In the genomic region with DNA sequence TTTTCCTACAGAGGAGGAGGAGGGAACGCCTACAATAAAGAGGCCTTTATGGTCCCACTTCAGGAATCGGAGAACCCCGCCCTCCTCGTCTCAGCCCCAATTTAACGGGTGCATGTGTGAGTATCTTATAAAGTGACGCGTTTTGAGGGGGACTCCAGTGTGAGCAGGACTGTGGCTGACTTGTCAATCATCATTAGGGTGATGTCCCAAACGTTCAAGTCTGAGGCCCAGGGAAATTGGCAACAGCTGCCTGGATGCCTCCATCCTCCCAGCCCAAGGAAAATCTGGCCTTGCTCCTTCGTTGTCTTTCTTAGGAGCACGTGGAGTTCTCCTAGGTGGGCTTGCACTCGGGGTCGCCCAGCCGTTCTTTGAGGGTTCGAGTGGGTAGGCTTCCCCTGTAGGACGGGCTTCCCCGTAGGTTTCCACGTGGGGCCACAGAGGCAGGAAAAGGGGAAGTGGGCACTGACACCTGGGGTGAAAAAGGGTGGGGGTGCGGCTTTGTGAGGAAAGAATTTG, we compare ENCODE assay signal across 8 cellular contexts. TPM values are rescaled to one million over a fixed set of nuclear protein-coding genes. Genes with fewer than 3 reads are reported as not detected.
DNase-seq lines count a peak whose midpoint lies in the region; ATAC-seq and TF ChIP-seq lines count a peak whose summit lies in the region.

No MANE protein-coding gene starts in this region.

- 45% methylated on average over 16 of the region's 18 CpGs for WGBS in SK-N-SH (ENCODE audit: low lambda C conversion rate)
- WGBS in ovary, 3 donors: 30 to 31% (median 31%) methylated on average over 18 of the region's 18 CpGs

- H3K27ac ChIP-seq in BLaER1: peak overlapping the region; percentile 98
- peak overlapping the region; percentile 68 to 85 for H3K27ac ChIP-seq in SK-N-SH (ENCODE audit: low read depth in 2 of 2, low read length in 1 of 2)
- peak overlapping the region; percentile 90 for H3K27ac ChIP-seq in fibroblast of lung (ENCODE audit: insufficient read depth, low read length)
- H3K27ac ChIP-seq in ovary: peak overlapping the region; percentile 94 to 98

- peaks cover 18% of the 10 kb centered on the region for H3K36me3 ChIP-seq in BLaER1
- H3K36me3 ChIP-seq in SK-N-SH (replicated peaks in 1 of 2; ENCODE audit: control insufficient read depth in 1 of 2, insufficient read depth in 2 of 2, low read length in 1 of 2): peaks cover 16 to 19% of the 10 kb centered on the region in 2 experiments
- peaks cover 2% of the 10 kb centered on the region for H3K36me3 ChIP-seq in fibroblast of lung (ENCODE audit: control insufficient read depth, insufficient read depth, low read length)
- H3K36me3 ChIP-seq in ovary: no peaks in the 10 kb centered on the region

- H4K20me1 ChIP-seq in BLaER1 (peaks cover 42% of the 10 kb centered on the region), SK-N-SH (ENCODE audit: insufficient read depth) (peaks cover 35% of the 10 kb centered on the region), fibroblast of lung (ENCODE audit: control insufficient read depth, extremely low read depth, insufficient read depth, low read length) (peaks cover 4% of the 10 kb centered on the region)

- TF ChIP-seq CTCF in SK-N-SH (IDR thresholded peaks at IDR 0.05): no peak
- TF ChIP-seq CTCF in fibroblast of lung (conservative IDR thresholded peaks at IDR 0.05 in 1 of 2, IDR thresholded peaks at IDR 0.05 in 1 of 2; ENCODE audit: low read depth in 1 of 2, low read length in 2 of 2): no peak
- no peak for TF ChIP-seq CTCF in ovary (IDR thresholded peaks at IDR 0.05)

- ATAC-seq in GM19023 (IDR thresholded peaks at IDR 0.05; ENCODE audit: unreplicated experiment): peak; percentile 38
- peak; percentile 17 for ATAC-seq in HG03103 (IDR thresholded peaks at IDR 0.05; ENCODE audit: low read depth, unreplicated experiment)

- TF ChIP-seq EP300 in SK-N-SH (IDR thresholded peaks at IDR 0.05; ENCODE audit: borderline replicate concordance in 1 of 2, low read depth in 1 of 2, low read length in 1 of 2) (no peak), ovary (IDR thresholded peaks at IDR 0.05) (no peak)

- H3K9me3 ChIP-seq in BLaER1: no peaks in the 10 kb centered on the region
- no peaks in the 10 kb centered on the region for H3K9me3 ChIP-seq in SK-N-SH
- H3K9me3 ChIP-seq in fibroblast of lung (ENCODE audit: control insufficient read depth, insufficient read depth, low read depth, low read length): no peaks in the 10 kb centered on the region
- no peaks in the 10 kb centered on the region for H3K9me3 ChIP-seq in ovary

- CTCF ChIA-PET in SK-N-SH (lab: Yijun Ruan, JAX): interaction anchor here (0.7 to 3.6 kb wide), 5 partner anchors 35 to 138 kb away, joined by 3 to 21 read pairs (median 5); no protein-coding TSS in a partner anchor

- H3K4me2 ChIP-seq in BLaER1: peak overlapping the region; percentile 93
- H3K4me2 ChIP-seq in SK-N-SH: peak overlapping the region; percentile 61
- peak overlapping the region; percentile 55 for H3K4me2 ChIP-seq in fibroblast of lung (ENCODE audit: extremely low read depth, insufficient read depth, low read length)

- POLR2A ChIA-PET in SK-N-SH (lab: Yijun Ruan, JAX): interaction anchor here (0.6 to 5.8 kb wide), 20 partner anchors 10 to 148 kb away, joined by 3 to 43 read pairs (median 4); no protein-coding TSS in a partner anchor

- peaks cover 6% of the 10 kb centered on the region for H3F3A ChIP-seq in SK-N-SH (replicated peaks; ENCODE audit: insufficient read depth)

- H3K27me3 ChIP-seq in BLaER1 (no peaks in the 10 kb centered on the region), SK-N-SH (ENCODE audit: insufficient read depth) (no peaks in the 10 kb centered on the region), fibroblast of lung (ENCODE audit: control insufficient read depth, insufficient read depth, low read length) (no peaks in the 10 kb centered on the region), ovary (no peaks in the 10 kb centered on the region)

- TF ChIP-seq RAD21 in SK-N-SH (IDR thresholded peaks at IDR 0.05; ENCODE audit: low read length): no peak

- no peak for TF ChIP-seq POLR2A in ovary (IDR thresholded peaks at IDR 0.05)

- H3K4me3 ChIP-seq in BLaER1: peak overlapping the region; percentile 94
- peak overlapping the region; percentile 41 to 99; a peak in 3 of 4 replicates for H3K4me3 ChIP-seq in SK-N-SH (ENCODE audit: low read depth in 2 of 2, low read length in 1 of 2)
- H3K4me3 ChIP-seq in fibroblast of lung (replicated peaks in 1 of 4; ENCODE audit: control extremely low read depth in 1 of 4, insufficient read depth in 1 of 4, low read depth in 3 of 4, low read length in 4 of 4): peak overlapping the region in 1 of 4 experiments; percentile 100
- peak overlapping the region; percentile 95 for H3K4me3 ChIP-seq in ovary

- H3K79me2 ChIP-seq in SK-N-SH (ENCODE audit: insufficient read depth) (peaks cover 43% of the 10 kb centered on the region), fibroblast of lung (ENCODE audit: control insufficient read depth, insufficient read depth, low read length) (peaks cover 38% of the 10 kb centered on the region)

- intact Hi-C loops in ovary (cut with DNase I): loop anchor here in 3 of 4 donors (5.0 to 10.0 kb wide), 3 partner anchors 57 to 803 kb away; partner anchors contain the start of gene KATNB1 (in 1 of the 3)

- peaks cover 74% of the 10 kb centered on the region for H3K4me1 ChIP-seq in BLaER1
- peaks cover 18 to 32% of the 10 kb centered on the region in 2 experiments; a peak in 3 of 4 replicates for H3K4me1 ChIP-seq in SK-N-SH (ENCODE audit: control insufficient read depth in 1 of 2, insufficient read depth in 2 of 2, low read depth in 1 of 2, low read length in 1 of 2)
- H3K4me1 ChIP-seq in fibroblast of lung (ENCODE audit: control insufficient read depth, extremely low read depth, insufficient read depth, low read length): peaks cover 3% of the 10 kb centered on the region
- H3K4me1 ChIP-seq in ovary (ENCODE audit: insufficient read depth): peaks cover 4% of the 10 kb centered on the region

- H2AFZ ChIP-seq in SK-N-SH (ENCODE audit: low read depth): peak overlapping the region; percentile 14
- no peak overlapping the region for H2AFZ ChIP-seq in fibroblast of lung (ENCODE audit: low read length)

- no peaks in the 10 kb centered on the region for H3K9me2 ChIP-seq in SK-N-SH

- DNase-seq in SK-N-SH (no peak), fibroblast of lung (ENCODE audit: low read depth in 2 of 2) (no peak), ovary (peak in 2 of 5 donors; percentile 30 to 43), middle frontal gyrus (ENCODE audit: extremely low spot score, low spot score) (no peak)
- no peak for DNase-seq in stimulated activated CD4-positive, alpha-beta T cell treated with anti-CD3 and anti-CD28 coated beads, Interleukin-4, amount 100 ng/mL, for 1 hour

- H3K9ac ChIP-seq in BLaER1 (peak overlapping the region; percentile 99), SK-N-SH (peak overlapping the region; percentile 62), fibroblast of lung (ENCODE audit: insufficient read depth, low read length) (peak overlapping the region; percentile 9)

TF ChIP-seq in SK-N-SH, 30 proteins besides CTCF, POLR2A, EP300 and RAD21 (continues in another document):
- TF ChIP-seq NRF1 (IDR thresholded peaks at IDR 0.05; ENCODE audit: low read depth, low read length): no peak

RNA-seq across cellular contexts. Expression of gene HERPUD1, which starts 0.6 kb away (rescaled TPM):
- 46.3 and 71.1 TPM in 2 replicates for polyA plus RNA-seq in SK-N-SH (2012; rRNA removed)
- 49.4 and 54.4 TPM in 2 replicates for polyA plus RNA-seq in SK-N-SH (2012; cell fraction: cytosol; rRNA removed)
- polyA plus RNA-seq in SK-N-SH (2012; cell fraction: nucleus; rRNA removed): 37.9 and 75.2 TPM in 2 replicates
- 111 and 117 TPM in 2 replicates for total RNA-seq in fibroblast of lung
- 127 and 199 TPM in 2 replicates for polyA plus RNA-seq in fibroblast of lung
- 68.9 and 89.8 TPM in 2 replicates for polyA plus RNA-seq in fibroblast of lung (2012)
- polyA minus RNA-seq in fibroblast of lung (ENCODE audit: low replicate concordance): 241 and 266 TPM in 2 replicates
- 100 to 1,000 TPM in 6 of 7 donors, 10 to 100 TPM in 1; 95.4 to 299 (median 170) TPM for total RNA-seq in ovary
- 100 to 1,000 TPM; 219 to 259 TPM for polyA plus RNA-seq in ovary

RNA-seq across cellular contexts. Expression of gene CETP, which starts 30.4 kb away (rescaled TPM):
- polyA plus RNA-seq in SK-N-SH (2012; rRNA removed) (not detected in 2 replicates), fibroblast of lung (0.06 TPM in 1 of 2 replicates, not detected in the other), ovary (1 to 10 TPM in 1 of 2 donors, under 1 TPM in 1; 0.13 to 1.3 TPM)
- polyA plus RNA-seq in SK-N-SH (2012; cell fraction: cytosol; rRNA removed): 0.03 TPM in 1 of 2 replicates, not detected in the other
- 0.05 TPM in 1 of 2 replicates, not detected in the other for polyA plus RNA-seq in SK-N-SH (2012; cell fraction: nucleus; rRNA removed)
- total RNA-seq in fibroblast of lung (not detected in 2 replicates), ovary (under 1 TPM in 3 of 7 donors, not detected in 4; 0.15 to 0.23 (median 0.20) TPM)
- polyA plus RNA-seq in fibroblast of lung (2012): 0.12 TPM in 1 of 2 replicates, not detected in the other
- polyA minus RNA-seq in fibroblast of lung (ENCODE audit: low replicate concordance): not detected in 2 replicates

RNA-seq across cellular contexts. Expression of gene NLRC5, which starts 58.0 kb away (rescaled TPM):
- polyA plus RNA-seq in SK-N-SH (2012; rRNA removed) (6.5 and 7.8 TPM in 2 replicates), fibroblast of lung (18.8 and 22.2 TPM in 2 replicates), ovary (10 to 100 TPM in 1 of 2 donors, 1 to 10 TPM in 1; 8.7 to 15.8 TPM)
- polyA plus RNA-seq in SK-N-SH (2012; cell fraction: cytosol; rRNA removed): 2.3 and 2.9 TPM in 2 replicates
- polyA plus RNA-seq in SK-N-SH (2012; cell fraction: nucleus; rRNA removed): 32.3 and 33.4 TPM in 2 replicates
- total RNA-seq in fibroblast of lung (23.6 and 43.6 TPM in 2 replicates), ovary (10 to 100 TPM in 5 of 7 donors, 1 to 10 TPM in 2; 6.0 to 29.9 (median 14.7) TPM)
- polyA plus RNA-seq in fibroblast of lung (2012): 15.0 and 16.3 TPM in 2 replicates
- polyA minus RNA-seq in fibroblast of lung (ENCODE audit: low replicate concordance): 68.3 and 84.0 TPM in 2 replicates

Comparison
In these comparisons a context has a peak if more than half of its experiments do, and no peak if none do; other contexts are left out.
1. H3K9ac ChIP-seq: peak in every context shown above with its lines; median percentile 99 in BLaER1; 62 in SK-N-SH; 9 in fibroblast of lung.